ENCODE assay signal across 10 cellular contexts in the genomic region with DNA sequence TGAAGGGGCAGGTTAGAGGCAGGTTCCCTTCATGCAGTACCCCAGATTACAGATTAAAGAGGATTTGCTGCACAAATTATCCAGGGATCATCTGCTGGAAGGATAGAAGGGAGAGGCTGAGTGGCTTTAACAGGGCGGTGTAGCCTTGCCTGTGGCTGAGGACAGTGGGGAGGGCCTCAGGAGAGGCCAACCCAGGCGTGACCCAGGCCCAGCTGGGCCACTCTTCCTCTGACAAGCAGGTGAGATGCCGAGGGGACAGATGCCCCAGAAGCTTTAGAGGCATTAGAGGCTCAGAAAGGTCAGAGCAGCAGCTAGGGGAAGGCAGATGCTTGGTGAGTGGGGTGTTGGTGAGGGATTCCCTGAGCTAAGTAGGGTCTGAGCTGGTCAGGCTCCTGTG. TPM values are rescaled to one million over a fixed set of nuclear protein-coding genes. Genes with fewer than 3 reads are reported as not detected.
DNase-seq lines count a peak whose midpoint lies in the region; ATAC-seq, FAIRE-seq and TF ChIP-seq lines count a peak whose summit lies in the region.
"Had no signal": no experiment of that assay in that cellular context is flagged by ENCODE, and none has a peak within 500 bp of the region (broad histone marks: within the 10 kb centered on the region; RNA-seq: fewer than 3 reads in every experiment).

No MANE protein-coding gene starts in this region.

- TF ChIP-seq EP300 in SK-N-SH (IDR thresholded peaks at IDR 0.05; ENCODE audit: borderline replicate concordance in 1 of 2, low read depth in 1 of 2, low read length in 1 of 2): no peak

- TF ChIP-seq RAD21 in SK-N-SH (IDR thresholded peaks at IDR 0.05; ENCODE audit: low read length): no peak

- H2AFZ ChIP-seq in SK-N-SH (ENCODE audit: low read depth) (no peak overlapping the region), hepatocyte (no peak overlapping the region)

- H3K36me3 ChIP-seq in SK-N-SH (replicated peaks in 1 of 2; ENCODE audit: control insufficient read depth in 1 of 2, insufficient read depth in 2 of 2, low read length in 1 of 2) (no peaks in the 10 kb centered on the region), hepatocyte (replicated peaks; ENCODE audit: insufficient read depth, low read depth) (no peaks in the 10 kb centered on the region)
- H3K36me3 ChIP-seq: ovary had no signal

- no peak for ATAC-seq in GM18498 (IDR thresholded peaks at IDR 0.05; ENCODE audit: unreplicated experiment)

- H3K4me2 ChIP-seq in SK-N-SH (peak overlapping the region; percentile 99), hepatocyte (peak overlapping the region; percentile 97)

- no peak overlapping the region for H3K9ac ChIP-seq in SK-N-SH

- H3K79me2 ChIP-seq in SK-N-SH (ENCODE audit: insufficient read depth) (no peaks in the 10 kb centered on the region), hepatocyte (no peaks in the 10 kb centered on the region)

- H4K20me1 ChIP-seq in SK-N-SH (ENCODE audit: insufficient read depth) (no peaks in the 10 kb centered on the region), hepatocyte (ENCODE audit: insufficient read depth, poor library complexity, severe bottlenecking) (no peaks in the 10 kb centered on the region)

- no peaks in the 10 kb centered on the region for H3F3A ChIP-seq in SK-N-SH (replicated peaks; ENCODE audit: insufficient read depth)

- no peaks in the 10 kb centered on the region for H3K27me3 ChIP-seq in SK-N-SH (ENCODE audit: insufficient read depth)
- H3K27me3 ChIP-seq in hepatocyte: peaks cover 23% of the 10 kb centered on the region
- H3K27me3 ChIP-seq: ovary had no signal

- no peaks in the 10 kb centered on the region for H3K9me3 ChIP-seq in SK-N-SH
- no peaks in the 10 kb centered on the region for H3K9me3 ChIP-seq in hepatocyte (ENCODE audit: low read depth)
- H3K9me3 ChIP-seq: ovary had no signal

- peak overlapping the region; percentile 59 to 74 for H3K4me3 ChIP-seq in SK-N-SH (ENCODE audit: low read depth in 2 of 2, low read length in 1 of 2)
- H3K4me3 ChIP-seq in hepatocyte: no peak overlapping the region
- peak overlapping the region; percentile 57 for H3K4me3 ChIP-seq in retinal pigment epithelial cell (ENCODE audit: low read length)

- POLR2A ChIA-PET in SK-N-SH (lab: Yijun Ruan, JAX): interaction anchor here (1.1 to 1.3 kb wide), 3 partner anchors 14 to 223 kb away, joined by 4 to 11 read pairs (median 6); a partner anchor contains a TSS

- WGBS in SK-N-SH (ENCODE audit: low lambda C conversion rate): 62% methylated on average over 3 of the region's 3 CpGs
- whole genome bisulfite sequencing in hepatocyte (ENCODE audit: low lambda C conversion rate, missing lambda C conversion rate): 62% methylated on average over 3 of the region's 3 CpGs

- H3K27ac ChIP-seq in SK-N-SH (ENCODE audit: low read depth in 2 of 2, low read length in 1 of 2) (no peak overlapping the region), hepatocyte (no peak overlapping the region)
- H3K27ac ChIP-seq: ovary had no signal

- CTCF ChIA-PET in SK-N-SH (lab: Yijun Ruan, JAX): interaction anchor here (0.7 to 10.3 kb wide), 11 partner anchors 10 to 472 kb away, joined by 3 to 112 read pairs (median 4); a partner anchor contains a TSS

- DNase-seq in GM12891 (ENCODE audit: insufficient read length, low spot score): no peak
- peak; percentile 43 for DNase-seq in SK-N-SH
- DNase-seq in hepatocyte (ENCODE audit: low spot score): no peak
- no peak for DNase-seq in retinal pigment epithelial cell (ENCODE audit: low read depth)
- no peak for DNase-seq in iPS-NIHi7 (ENCODE audit: extremely low spot score)
- DNase-seq in activated effector memory CD4-positive, alpha-beta T cell treated with anti-CD3 and anti-CD28 coated beads, Interleukin-2, amount 50 U/mL, for 16 hours: no peak
- DNase-seq in SK-N-DZ (ENCODE audit: low spot score): no peak
- DNase-seq: GOT3 had no signal

- peaks cover 5 to 21% of the 10 kb centered on the region in 2 experiments; a peak in 2 of 4 replicates for H3K4me1 ChIP-seq in SK-N-SH (ENCODE audit: control insufficient read depth in 1 of 2, insufficient read depth in 2 of 2, low read depth in 1 of 2, low read length in 1 of 2)
- H3K4me1 ChIP-seq in hepatocyte (ENCODE audit: insufficient read depth): peaks cover 2% of the 10 kb centered on the region

- TF ChIP-seq CTCF in SK-N-SH (IDR thresholded peaks at IDR 0.05) (no peak), hepatocyte (IDR thresholded peaks at IDR 0.05; ENCODE audit: poor library complexity) (no peak), retinal pigment epithelial cell (conservative IDR thresholded peaks at IDR 0.05; ENCODE audit: low read depth, low read length) (no peak)

- peak; percentile 23 for FAIRE-seq in GM12891 (lab: Jason Lieb, UNC)

- TF ChIP-seq POLR2A in GM12891 (IDR thresholded peaks at IDR 0.05; ENCODE audit: low read depth, low read length): no peak

- H3K9me2 ChIP-seq in SK-N-SH (no peaks in the 10 kb centered on the region), hepatocyte (replicated peaks; ENCODE audit: insufficient read depth) (no peaks in the 10 kb centered on the region)

TF ChIP-seq in GM12891, 5 proteins besides CTCF, POLR2A, EP300 and RAD21:
- no peak for TF ChIP-seq SPI1 (IDR thresholded peaks at IDR 0.05; ENCODE audit: low read depth, low read length)
- TF ChIP-seq PAX5 (IDR thresholded peaks at IDR 0.05; ENCODE audit: insufficient read depth, low read length, severe bottlenecking): no peak
- no peak for TF ChIP-seq TAF1 (IDR thresholded peaks at IDR 0.05; ENCODE audit: low read depth, low read length)
- TF ChIP-seq POU2F2 (IDR thresholded peaks at IDR 0.05; ENCODE audit: low read depth, low read length): no peak
- no peak for TF ChIP-seq POLR2AphosphoS5 (IDR thresholded peaks at IDR 0.05; ENCODE audit: low read depth, low read length)
TF ChIP-seq in GM12891: peak in this region for 0.

TF ChIP-seq in SK-N-SH, 30 proteins besides CTCF, POLR2A, EP300 and RAD21 (continues in another document):
- no peak for TF ChIP-seq CHD2 (IDR thresholded peaks at IDR 0.05; ENCODE audit: low read length, partially characterized antibody)
- TF ChIP-seq ELF1 (IDR thresholded peaks at IDR 0.05): no peak
- TF ChIP-seq FOXM1 (IDR thresholded peaks at IDR 0.05; ENCODE audit: low read depth): no peak
- TF ChIP-seq, protein P1, sequence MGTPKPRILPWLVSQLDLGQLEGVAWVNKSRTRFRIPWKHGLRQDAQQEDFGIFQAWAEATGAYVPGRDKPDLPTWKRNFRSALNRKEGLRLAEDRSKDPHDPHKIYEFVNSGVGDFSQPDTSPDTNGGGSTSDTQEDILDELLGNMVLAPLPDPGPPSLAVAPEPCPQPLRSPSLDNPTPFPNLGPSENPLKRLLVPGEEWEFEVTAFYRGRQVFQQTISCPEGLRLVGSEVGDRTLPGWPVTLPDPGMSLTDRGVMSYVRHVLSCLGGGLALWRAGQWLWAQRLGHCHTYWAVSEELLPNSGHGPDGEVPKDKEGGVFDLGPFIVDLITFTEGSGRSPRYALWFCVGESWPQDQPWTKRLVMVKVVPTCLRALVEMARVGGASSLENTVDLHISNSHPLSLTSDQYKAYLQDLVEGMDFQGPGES (IDR thresholded peaks at IDR 0.05; ENCODE audit: low read depth, low read length): no peak
- TF ChIP-seq MXI1 (IDR thresholded peaks at IDR 0.05; ENCODE audit: low read depth, low read length): no peak
- TF ChIP-seq, protein P2, sequence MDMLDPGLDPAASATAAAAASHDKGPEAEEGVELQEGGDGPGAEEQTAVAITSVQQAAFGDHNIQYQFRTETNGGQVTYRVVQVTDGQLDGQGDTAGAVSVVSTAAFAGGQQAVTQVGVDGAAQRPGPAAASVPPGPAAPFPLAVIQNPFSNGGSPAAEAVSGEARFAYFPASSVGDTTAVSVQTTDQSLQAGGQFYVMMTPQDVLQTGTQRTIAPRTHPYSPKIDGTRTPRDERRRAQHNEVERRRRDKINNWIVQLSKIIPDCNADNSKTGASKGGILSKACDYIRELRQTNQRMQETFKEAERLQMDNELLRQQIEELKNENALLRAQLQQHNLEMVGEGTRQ (IDR thresholded peaks at IDR 0.05; ENCODE audit: borderline replicate concordance, low read depth, low read length): no peak
- TF ChIP-seq JUND (IDR thresholded peaks at IDR 0.05): no peak
- no peak for TF ChIP-seq TCF12 (IDR thresholded peaks at IDR 0.05)

RNA-seq across cellular contexts. Expression of a gene that starts 18.1 kb away (rescaled TPM):
- 38.3 TPM for polyA plus RNA-seq in GM12891 (2012; ENCODE audit: low read depth, missing spikeins)
- polyA plus RNA-seq in SK-N-SH (2012; rRNA removed) (23.3 and 30.4 TPM in 2 replicates), hepatocyte (25.2 and 27.3 TPM in 2 replicates)
- 14.9 and 19.0 TPM in 2 replicates for polyA plus RNA-seq in SK-N-SH (2012; cell fraction: cytosol; rRNA removed)
- polyA plus RNA-seq in SK-N-SH (2012; cell fraction: nucleus; rRNA removed): 78.4 and 88.5 TPM in 2 replicates
- total RNA-seq in hepatocyte: 38.2 and 47.8 TPM in 2 replicates
- polyA plus RNA-seq in SK-N-DZ (2014; cell fraction: cytosol; rRNA removed): 55.1 and 83.0 TPM in 2 replicates
- 132 and 170 TPM in 2 replicates for polyA plus RNA-seq in SK-N-DZ (2014; cell fraction: nucleus; rRNA removed)

RNA-seq across cellular contexts. Expression of a gene that starts 44.3 kb away (rescaled TPM):
- polyA plus RNA-seq in GM12891 (2012; ENCODE audit: low read depth, missing spikeins): 0.28 TPM
- polyA plus RNA-seq in SK-N-SH (2012; rRNA removed) (not detected in 2 replicates), hepatocyte (not detected in 2 replicates)
- 0.01 TPM in 2 replicates for polyA plus RNA-seq in SK-N-SH (2012; cell fraction: cytosol; rRNA removed)
- polyA plus RNA-seq in SK-N-SH (2012; cell fraction: nucleus; rRNA removed): 0.05 TPM in 1 of 2 replicates, not detected in the other
- total RNA-seq in hepatocyte: 0.03 TPM in 1 of 2 replicates, not detected in the other
- polyA plus RNA-seq in SK-N-DZ (2014; cell fraction: cytosol; rRNA removed): not detected in 2 replicates
- polyA plus RNA-seq in SK-N-DZ (2014; cell fraction: nucleus; rRNA removed): not detected in 2 replicates
- total RNA-seq: ovary had no signal
